1 cellular context compared by ENCODE assay signal in the genomic region with DNA sequence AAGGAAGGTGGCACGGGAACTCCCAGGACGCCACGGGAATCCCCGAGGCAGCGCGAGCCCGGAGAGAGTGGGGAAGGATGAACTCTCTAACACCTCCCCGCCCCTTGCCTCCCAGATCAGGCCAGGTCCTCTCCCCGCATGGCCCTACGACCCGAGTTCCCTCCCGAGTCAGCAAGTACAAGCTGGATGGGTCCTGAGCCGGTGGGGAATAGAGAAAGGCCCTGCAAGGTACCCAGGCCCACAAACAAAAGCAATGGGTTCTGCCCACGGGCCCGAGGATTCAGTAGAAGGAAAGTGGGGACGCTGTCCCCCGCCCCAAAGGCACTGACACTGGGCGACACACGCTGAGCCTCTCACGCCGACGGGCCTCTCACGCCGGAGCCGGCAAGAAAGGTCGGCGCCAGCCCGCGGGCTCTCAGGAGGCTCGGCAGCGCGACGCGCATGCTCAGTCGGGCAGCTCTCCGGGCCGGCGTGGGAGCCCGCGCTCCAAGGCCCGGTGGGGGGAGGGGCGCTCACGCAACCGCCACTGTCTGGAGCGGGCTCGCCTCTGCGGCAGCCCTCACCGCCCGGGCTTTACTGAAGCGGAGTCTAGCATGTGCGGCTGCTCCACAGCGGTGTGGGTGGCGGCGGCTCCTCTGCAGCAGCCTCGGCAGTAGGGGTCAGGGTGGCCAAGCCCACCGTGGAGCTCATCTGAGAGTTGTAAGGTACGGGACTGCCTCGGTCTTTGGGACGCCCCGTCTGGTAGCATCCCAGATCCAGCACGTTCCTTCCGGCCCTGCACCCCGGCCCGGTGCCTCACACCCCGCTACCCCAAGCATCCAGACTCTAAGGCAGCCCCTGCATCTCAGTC.
TF ChIP-seq lines count a peak whose summit lies in the region.

No MANE protein-coding gene starts in this region.

TF ChIP-seq in K562, 482 proteins besides CTCF, POLR2A, EP300 and RAD21:
- peak; percentile 59 for TF ChIP-seq POLR2G (IDR thresholded peaks at IDR 0.05; ENCODE audit: low read depth, low read length)
- TF ChIP-seq PHF8 (IDR thresholded peaks at IDR 0.05; ENCODE audit: borderline replicate concordance, low read length), result peak; percentile 14; the same call in 1 of the 2 replicates
- TF ChIP-seq RBFOX2 (IDR thresholded peaks at IDR 0.05; ENCODE audit: low read depth, low read length), result peak; percentile 59
